ENCODE assay signal across 8 cellular contexts in the genomic region with DNA sequence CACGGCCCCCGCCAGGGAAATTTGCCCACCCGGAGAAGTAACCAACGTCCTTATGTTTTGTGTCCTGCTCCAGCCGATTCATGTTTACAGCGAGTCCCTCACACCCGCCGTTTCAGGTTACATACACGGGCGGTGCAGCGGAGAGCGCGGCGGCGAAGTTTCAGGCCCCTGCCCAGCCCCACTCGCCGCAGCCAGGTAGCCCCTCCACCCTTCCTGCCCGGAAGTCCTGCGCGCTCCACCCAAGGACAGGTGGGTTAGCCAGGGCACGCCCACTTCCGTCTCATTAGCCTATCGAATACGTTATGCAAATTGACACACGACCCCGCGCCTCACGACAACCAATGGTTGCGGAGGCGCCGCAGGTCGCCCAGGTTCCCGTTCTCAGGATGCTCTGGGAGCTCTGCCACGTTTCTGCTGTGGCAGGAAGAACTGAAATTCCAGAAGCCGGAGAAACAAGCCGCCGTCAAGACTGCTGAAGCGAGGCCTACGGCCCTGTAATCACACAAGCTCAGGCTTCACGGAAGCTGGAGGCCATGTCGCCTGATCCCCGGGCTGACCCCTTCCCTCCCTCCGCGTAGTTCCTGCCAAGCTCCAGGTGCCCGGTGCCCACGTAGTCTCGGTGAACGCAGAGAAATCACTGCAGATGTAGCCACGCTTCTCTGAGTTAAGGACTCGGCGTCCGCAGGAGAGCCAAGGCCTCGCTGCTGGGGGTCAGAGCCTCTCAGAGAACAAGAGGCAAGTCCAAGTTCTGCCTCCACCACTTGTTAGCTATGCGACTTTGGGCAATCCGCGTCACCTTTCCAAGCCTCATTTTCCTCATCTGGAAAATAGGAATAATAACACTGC. TPM values are rescaled to one million over a fixed set of nuclear protein-coding genes. Genes with fewer than 3 reads are reported as not detected.
A peak's percentile ranks its signal among the peaks of the same experiment; 100 is the strongest.
DNase-seq lines count a peak whose midpoint lies in the region; ATAC-seq, FAIRE-seq and TF ChIP-seq lines count a peak whose summit lies in the region.

No MANE protein-coding gene starts in this region.

- H3K4me1 ChIP-seq in A673 (ENCODE audit: insufficient read depth, low read length, poor library complexity, severe bottlenecking) (peaks cover 3% of the 10 kb centered on the region), GM12878 (ENCODE audit: control insufficient read depth, insufficient read depth, low read length) (peaks cover 11% of the 10 kb centered on the region), gastrocnemius medialis (peaks cover 7 to 14% of the 10 kb centered on the region in 2 donors)

- no peaks in the 10 kb centered on the region for H3K79me2 ChIP-seq in GM12878 (ENCODE audit: control insufficient read depth, insufficient read depth, low read length)

- CTCF ChIA-PET in A673 (lab: Charles Lee), result no interaction called here
- CTCF ChIA-PET in T-cell (lab: Charles Lee), result interaction anchor here in 1 of 2 donors (0.9 kb wide), 1 partner anchor 110 kb away, joined by 3 read pairs; no protein-coding TSS in a partner anchor
- CTCF ChIA-PET in GM12878 (lab: Yijun Ruan, JAX), result interaction anchor here (0.9 kb wide), 1 partner anchor 46 kb away, joined by 3 read pairs; no protein-coding TSS in a partner anchor

- SMC1A ChIA-PET in GM12878 (lab: Charles Lee; ENCODE audit: uncharacterized antibody, unreplicated experiment), result no interaction called here

- peak; percentile 90 for DNase-seq in A673 (ENCODE audit: low spot score)
- DNase-seq in T-cell, result peak; percentile 41 to 78 (median 66)
- no peak for DNase-seq in GM12878 (ENCODE audit: low read depth, low spot score)
- peak; percentile 63 to 90 for DNase-seq in gastrocnemius medialis
- DNase-seq in KBM-7, result no peak

- FAIRE-seq in GM12878 (lab: Jason Lieb, UNC), result no peak

- no peaks in the 10 kb centered on the region for H3K9me3 Mint-ChIP-seq in T-cell

- in situ Hi-C loops in GM12878 (cut with MboI) (no loop called here), gastrocnemius medialis (cut with MboI; ENCODE audit: low sequenced_read_pairs in 4 of 4) (no loop called here), KBM-7 (cut with MboI; ENCODE audit: low pct_unique_long_range_greater_than_20kb, low sequenced_read_pairs) (no loop called here)

- peak overlapping the region; percentile 84 for H2AFZ ChIP-seq in GM12878 (ENCODE audit: control insufficient read depth, low read depth, low read length)

- H3K4me3 ChIP-seq in A673 (ENCODE audit: low read depth, low read length, poor library complexity, severe bottlenecking), result peak overlapping the region; percentile 38
- H3K4me3 ChIP-seq in GM12878, result peak overlapping the region; percentile 37; the same call in 1 of the 2 replicates
- H3K4me3 ChIP-seq in iPS-18c (ENCODE audit: insufficient read depth, low read depth, low read length), result peak overlapping the region; percentile 60; the same call in 1 of the 2 replicates
- H3K4me3 ChIP-seq in gastrocnemius medialis, result peak overlapping the region; percentile 47 to 55 (median 53)

- TF ChIP-seq CTCF in A673 (conservative IDR thresholded peaks at IDR 0.05; ENCODE audit: low read depth, low read length), result no peak
- TF ChIP-seq CTCF in GM12878 (IDR thresholded peaks at IDR 0.05 in 2 of 3, conservative IDR thresholded peaks at IDR 0.05 in 1 of 3; ENCODE audit: control insufficient read depth in 2 of 3, extremely low read depth in 1 of 3, insufficient read depth in 1 of 3, low read depth in 3 of 3, low read length in 3 of 3), result no peak
- peak in 1 of 5 experiments; percentile 11 for TF ChIP-seq CTCF in gastrocnemius medialis (IDR thresholded peaks at IDR 0.05 in 4 of 5, conservative IDR thresholded peaks at IDR 0.05 in 1 of 5)

- no TSS peak for BruUV-seq in A673 (replicated peaks; lab: Mats Ljungman, UMichigan)
- no TSS peak for BruUV-seq in GM12878 (replicated peaks; lab: Mats Ljungman, UMichigan)

- no peak for TF ChIP-seq EP300 in GM12878 (IDR thresholded peaks at IDR 0.05; ENCODE audit: borderline replicate concordance in 1 of 2, control insufficient read depth in 1 of 2, low read depth in 2 of 2, low read length in 2 of 2)

- no peaks in the 10 kb centered on the region for H4K20me1 ChIP-seq in GM12878 (ENCODE audit: control insufficient read depth, insufficient read depth)

- no peak for TF ChIP-seq RAD21 in GM12878 (IDR thresholded peaks at IDR 0.05; ENCODE audit: insufficient read depth, low read depth, low read length)

- H3K36me3 ChIP-seq in A673 (ENCODE audit: insufficient read depth, low read length, poor library complexity, severe bottlenecking) (no peaks in the 10 kb centered on the region), GM12878 (ENCODE audit: control insufficient read depth in 2 of 2, insufficient read depth in 2 of 2, low read length in 1 of 2) (no peaks in the 10 kb centered on the region), gastrocnemius medialis (no peaks in the 10 kb centered on the region)

- intact Hi-C loops in A673 (cut with micrococcal nuclease; ENCODE audit: unreplicated experiment), result no loop called here
- intact Hi-C loops in GM12878 (cut with micrococcal nuclease; ENCODE audit: unreplicated experiment), result no loop called here
- intact Hi-C loops in gastrocnemius medialis (cut with DNase I; ENCODE audit: low total_unique reads), result no loop called here

- H3K9me3 ChIP-seq in A673 (ENCODE audit: low read depth, low read length, poor library complexity, severe bottlenecking), result no peaks in the 10 kb centered on the region
- no peaks in the 10 kb centered on the region for H3K9me3 ChIP-seq in GM12878 (replicated peaks; ENCODE audit: control insufficient read depth, insufficient read depth, low read length)
- H3K9me3 ChIP-seq in iPS-18c (ENCODE audit: control insufficient read depth, insufficient read depth, low read length), result no peaks in the 10 kb centered on the region
- H3K9me3 ChIP-seq in gastrocnemius medialis, result no peaks in the 10 kb centered on the region

- peaks cover 51 to 64% (median 53%) of the 10 kb centered on the region in 3 donors for H3K4me1 Mint-ChIP-seq in T-cell

- peak overlapping the region; percentile 58 for H3K4me2 ChIP-seq in GM12878 (ENCODE audit: control insufficient read depth, insufficient read depth)

- no peaks in the 10 kb centered on the region for H3K36me3 Mint-ChIP-seq in T-cell

- peak overlapping the region; percentile 65 to 77 (median 70) for H3K4me3 Mint-ChIP-seq in T-cell

- WGBS in GM12878 (ENCODE audit: insufficient coverage, insufficient replicate concordance, low lambda C conversion rate, missing lambda C conversion rate), result 57% methylated on average over 49 of the region's 56 CpGs

- H3K27ac ChIP-seq in A673 (ENCODE audit: low read depth, low read length, poor library complexity, severe bottlenecking) (peak overlapping the region; percentile 24), GM12878 (ENCODE audit: control insufficient read depth, insufficient read depth) (peak overlapping the region; percentile 13; the same call in 1 of the 2 replicates), gastrocnemius medialis (peak overlapping the region; percentile 65 to 77 (median 73))

- no peaks in the 10 kb centered on the region for H3K27me3 Mint-ChIP-seq in T-cell

- H3K27me3 ChIP-seq in A673 (replicated peaks; ENCODE audit: insufficient read depth, low read depth, low read length, poor library complexity), result no peaks in the 10 kb centered on the region
- H3K27me3 ChIP-seq in GM12878 (replicated peaks in 1 of 2; ENCODE audit: control insufficient read depth in 2 of 2, insufficient read depth in 2 of 2, low read length in 1 of 2), result no peaks in the 10 kb centered on the region
- no peaks in the 10 kb centered on the region for H3K27me3 ChIP-seq in gastrocnemius medialis

- POLR2A ChIA-PET in A673 (lab: Charles Lee; ENCODE audit: low non-redundant PET) (no interaction called here), T-cell (lab: Charles Lee) (no interaction called here), GM12878 (lab: Charles Lee) (no interaction called here)

- no peak overlapping the region for H3K9ac ChIP-seq in GM12878 (ENCODE audit: control insufficient read depth, insufficient read depth, low read length)

- RAD21 ChIA-PET in GM12878 (lab: Charles Lee; ENCODE audit: unreplicated experiment), result no interaction called here

- H3K27ac Mint-ChIP-seq in T-cell, result peak overlapping the region; percentile 86 to 96

- ATAC-seq in HG03108 (IDR thresholded peaks at IDR 0.05; ENCODE audit: unreplicated experiment) (peak; percentile 63), T-cell (replicated peaks in 1 of 4) (peak; percentile 58 to 85 (median 70)), GM12878 (peak; percentile 84), gastrocnemius medialis (peak; percentile 92 to 94), GM21576 (IDR thresholded peaks at IDR 0.05; ENCODE audit: unreplicated experiment) (no peak)

- TF ChIP-seq POLR2A in GM12878 (IDR thresholded peaks at IDR 0.05; ENCODE audit: low read depth, low read length) (peak; percentile 81), gastrocnemius medialis (IDR thresholded peaks at IDR 0.05) (peak; percentile 23 to 34)

TF ChIP-seq in GM12878, 131 proteins besides CTCF, POLR2A, EP300 and RAD21 (continues in another document):
- TF ChIP-seq TCF12 (IDR thresholded peaks at IDR 0.05; ENCODE audit: low read depth, low read length), result no peak
- TF ChIP-seq SIX5 (IDR thresholded peaks at IDR 0.05; ENCODE audit: low read depth, low read length, severe bottlenecking), result peak; percentile 26
- TF ChIP-seq POU2F2 (IDR thresholded peaks at IDR 0.05; ENCODE audit: borderline replicate concordance, low read depth, low read length), result peak; percentile 91; the same call in 1 of the 3 replicates
- no peak for TF ChIP-seq ASH2L (IDR thresholded peaks at IDR 0.05; ENCODE audit: borderline replicate concordance, low read depth)

RNA-seq across cellular contexts. Expression of a gene that starts 22.4 kb away (rescaled TPM):
- 290 and 323 TPM in 2 replicates for total RNA-seq in A673 (2021)
- total RNA-seq in T-cell, result 1,000 to 10,000 TPM in 2 of 5 donors, 100 to 1,000 TPM in 3; 816 to 1,109 (median 896) TPM
- total RNA-seq in GM12878 (2013; cell fraction: nucleolus; rRNA removed), result 209 and 215 TPM in 2 replicates
- 185 and 216 TPM in 2 replicates for total RNA-seq in GM12878 (2014; rRNA removed)
- total RNA-seq in GM12878 (2014; rRNA removed; fragmentation: Illumina TruSeq; extraction: Trizol), result 82.8 and 83.1 TPM in 2 replicates
- 497 and 525 TPM in 2 replicates for total RNA-seq in GM12878 (2021)
- polyA plus RNA-seq in GM12878 (2011; ENCODE audit: low read depth), result 79.9 TPM
- 42.4 and 98.6 TPM in 2 replicates for polyA plus RNA-seq in GM12878 (2011; rRNA removed)
- polyA plus RNA-seq in GM12878 (2011; cell fraction: cytosol; rRNA removed), result 51.0 and 59.8 TPM in 2 replicates
- polyA plus RNA-seq in GM12878 (2011; cell fraction: nucleus; rRNA removed), result 91.7 and 127 TPM in 2 replicates
- 154 and 166 TPM in 2 replicates for polyA plus RNA-seq in GM12878 (2012)
- 123 and 125 TPM in 2 replicates for polyA plus RNA-seq in GM12878 (2014; fragmentation: Illumina TruSeq; extraction: Trizol)
- 1 to 10 TPM; 5.1 to 8.1 TPM for polyA plus RNA-seq in GM12878 (2014; fragmentation: Nextera tagmentation; extraction: Ambion mirVana)
- 165 and 198 TPM in 2 replicates for polyA plus RNA-seq in GM12878 (2014; rRNA removed)
- 100 to 1,000 TPM; 228 to 236 TPM for polyA plus RNA-seq in GM12878 (2016; fragmentation: Nextera tagmentation; extraction: Ambion mirVana)
- polyA minus RNA-seq in GM12878 (2011; rRNA and poly(A)+ RNA removed), result 168 and 298 TPM in 2 replicates
- 91.7 and 100 TPM in 2 replicates for polyA minus RNA-seq in GM12878 (2011; cell fraction: cytosol; rRNA and poly(A)+ RNA removed)
- 54.6 and 83.0 TPM in 2 replicates for polyA minus RNA-seq in GM12878 (2011; cell fraction: nucleus; rRNA and poly(A)+ RNA removed)
- total RNA-seq in gastrocnemius medialis, result 100 to 1,000 TPM in 3 of 4 donors, 10 to 100 TPM in 1; 38.9 to 115 (median 104) TPM

Comparison
In these comparisons a context has a peak if more than half of its experiments do, and no peak if none do; other contexts are left out.
1. DNase-seq: peak in A673 (single experiment), T-cell (34 of 34) and gastrocnemius medialis (2 of 2); none in GM12878 (single experiment) and KBM-7 (single experiment).
2. H3K27ac ChIP-seq: peak in every context shown above with its lines; median percentile 73 in gastrocnemius medialis; 24 in A673; 13 in GM12878.
3. Peak in every context shown above with its lines, with median percentiles within 50 percentile points of each other: H3K4me3 ChIP-seq.